Comparison of ENCODE assay signal across 14 cellular contexts in the genomic region with DNA sequence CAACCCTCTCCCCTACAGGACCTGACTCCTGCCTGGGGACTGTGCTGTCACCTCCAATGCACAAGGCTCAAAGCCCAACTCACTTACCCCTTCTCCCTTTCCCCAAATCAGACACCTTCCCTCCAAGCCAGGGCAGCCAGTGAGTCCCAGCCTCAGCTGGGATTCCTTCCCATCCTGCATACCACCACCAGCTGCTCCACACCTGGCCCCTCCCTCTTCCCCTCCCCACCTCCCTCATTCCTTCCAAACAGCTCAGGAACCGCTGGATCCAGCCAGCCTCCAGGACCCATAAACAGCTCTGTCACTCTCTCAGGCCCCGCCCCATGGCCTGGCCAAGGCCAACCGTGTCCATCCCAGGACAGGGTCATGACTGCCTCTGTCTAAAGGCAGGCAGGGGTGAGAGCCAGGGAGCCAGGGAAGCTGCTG. TPM values are rescaled to one million over a fixed set of nuclear protein-coding genes. Genes with fewer than 3 reads are reported as not detected.
DNase-seq lines count a peak whose midpoint lies in the region; ATAC-seq, FAIRE-seq and TF ChIP-seq lines count a peak whose summit lies in the region.
"Had no signal": no experiment of that assay in that cellular context is flagged by ENCODE, and none has a peak within 500 bp of the region (broad histone marks: within the 10 kb centered on the region; RNA-seq: fewer than 3 reads in every experiment).

No MANE protein-coding gene starts in this region.

- H3K27ac ChIP-seq in IMR-90 (ENCODE audit: insufficient read depth, low read length) (no peak overlapping the region), HepG2 (ENCODE audit: extremely low read length, insufficient read depth, low read length) (no peak overlapping the region)
- H3K27ac ChIP-seq: cardiac muscle cell had no signal

- H4K91ac ChIP-seq in IMR-90 (ENCODE audit: insufficient read depth, low read depth, low read length) = no peak overlapping the region; the same call in 1 of the 2 replicates

- peak overlapping the region; percentile 32 for H2AFZ ChIP-seq in IMR-90 (replicated peaks; ENCODE audit: low read length, poor library complexity)
- H2AFZ ChIP-seq in HepG2 (ENCODE audit: low read length) = no peak overlapping the region

- no peak overlapping the region for H2BK15ac ChIP-seq in IMR-90 (ENCODE audit: low read depth, low read length)

- TF ChIP-seq POLR2A in IMR-90 (IDR thresholded peaks at IDR 0.05; ENCODE audit: low read depth, low read length) = no peak
- no peak for TF ChIP-seq POLR2A in HepG2 (IDR thresholded peaks at IDR 0.05; ENCODE audit: insufficient read depth in 1 of 2, low read depth in 2 of 2, low read length in 2 of 2)

- H3K36me3 Mint-ChIP-seq in MCF 10A (ENCODE audit: insufficient read depth, unreplicated experiment) (peaks cover 13% of the 10 kb centered on the region), endothelial cell (ENCODE audit: low read depth, unreplicated experiment) (no peaks in the 10 kb centered on the region)

- H3K79me1 ChIP-seq in IMR-90 (ENCODE audit: low read depth in 1 of 2, low read length in 2 of 2) = peaks cover 9 to 37% of the 10 kb centered on the region in 2 experiments

- peaks cover 38% of the 10 kb centered on the region for H3K4me1 Mint-ChIP-seq in MCF 10A (ENCODE audit: insufficient read depth, unreplicated experiment)
- peaks cover 18% of the 10 kb centered on the region for H3K4me1 Mint-ChIP-seq in endothelial cell (ENCODE audit: unreplicated experiment)

- no peak for TF ChIP-seq EP300 in HepG2 (IDR thresholded peaks at IDR 0.05; ENCODE audit: low read depth in 2 of 2, low read length in 2 of 2)
- no peak for TF ChIP-seq EP300 in HepG2 (CRISPR knock-in tag; IDR thresholded peaks at IDR 0.05; ENCODE audit: borderline replicate concordance)

- H3K36me3 ChIP-seq in IMR-90 (ENCODE audit: control insufficient read depth, insufficient read depth, low read length) (no peaks in the 10 kb centered on the region; the same call in 1 of the 2 replicates), HepG2 (replicated peaks in 1 of 2; ENCODE audit: control insufficient read depth in 1 of 2, insufficient read depth in 2 of 2, low read length in 2 of 2) (peaks cover 0 to 3% of the 10 kb centered on the region in 2 experiments; a peak in 3 of 5 replicates)
- H3K36me3 ChIP-seq: cardiac muscle cell had no signal

- H3K14ac ChIP-seq in IMR-90 (replicated peaks; ENCODE audit: low read depth, low read length) = no peak overlapping the region

- in situ Hi-C loops in IMR-90 (cut with MboI; ENCODE audit: low sequenced_read_pairs) (no loop called here), HepG2 (cut with HindIII; ENCODE audit: extremely low pct_ligation_motif_present, low pct_unique_long_range_greater_than_20kb) (loop anchor here (5.0 kb wide), 1 partner anchor 50 kb away; no protein-coding TSS in a partner anchor)

- 0 out of 2 replicates have a peak overlapping the region, but pooled peaks have one; percentile 1 for H2AK5ac ChIP-seq in IMR-90 (ENCODE audit: low read depth, low read length)

- H4K20me1 ChIP-seq in IMR-90 (ENCODE audit: insufficient read depth, low read length) (peaks cover 4% of the 10 kb centered on the region; the same call in 1 of the 2 replicates), HepG2 (ENCODE audit: insufficient read depth, low read length) (no peaks in the 10 kb centered on the region)

- H2BK20ac ChIP-seq in IMR-90 (ENCODE audit: low read depth, low read length) = no peak overlapping the region

- H3K56ac ChIP-seq in IMR-90 (ENCODE audit: extremely low read depth, insufficient read depth, low read length) = no peak overlapping the region

- H3K9ac ChIP-seq in IMR-90 (ENCODE audit: low read depth, low read length) (no peak overlapping the region), HepG2 (ENCODE audit: insufficient read depth, low read depth, low read length) (no peak overlapping the region)

- H2BK120ac ChIP-seq in IMR-90 (ENCODE audit: low read depth, low read length) = no peak overlapping the region

- H2AK9ac ChIP-seq in IMR-90 (replicated peaks; ENCODE audit: low read depth, low read length, poor library complexity) = peak overlapping the region; percentile 55

- H3K4me3 Mint-ChIP-seq in MCF 10A (ENCODE audit: unreplicated experiment) (no peak overlapping the region), endothelial cell (ENCODE audit: unreplicated experiment) (no peak overlapping the region)
- H3K4me3 Mint-ChIP-seq: B cell had no signal

- no peak overlapping the region for H4K5ac ChIP-seq in IMR-90 (ENCODE audit: low read depth, low read length)

- intact Hi-C loops in IMR-90 (cut with micrococcal nuclease) (no loop called here), MCF 10A (cut with micrococcal nuclease) (no loop called here), HepG2 (cut with micrococcal nuclease; ENCODE audit: unreplicated experiment) (loop anchor here (1.0 kb wide), 1 partner anchor 26 kb away; no protein-coding TSS in a partner anchor), Right ventricle myocardium superior (cut with DNase I) (no loop called here)

- H3K27ac Mint-ChIP-seq in MCF 10A (ENCODE audit: low read depth, unreplicated experiment) (peak overlapping the region; percentile 46), endothelial cell (ENCODE audit: unreplicated experiment) (no peak overlapping the region)
- H3K27ac Mint-ChIP-seq: B cell had no signal

- WGBS in IMR-90 (ENCODE audit: extremely low coverage in 2 of 2, insufficient read length in 1 of 2), 2 experiments = no CpG with 5 or more reads among the region's 3 CpGs
- WGBS in HepG2 (ENCODE audit: low lambda C conversion rate) = 31% methylated on average over 3 of the region's 3 CpGs

- no TSS peak for BruUV-seq in IMR-90 (replicated peaks; lab: Mats Ljungman, UMichigan)
- BruUV-seq in MCF 10A (replicated peaks; lab: Mats Ljungman, UMichigan) = no TSS peak
- no TSS peak for BruUV-seq in HepG2 (replicated peaks; lab: Mats Ljungman, UMichigan)

- no peak overlapping the region for H2BK5ac ChIP-seq in IMR-90 (ENCODE audit: low read depth, low read length, poor library complexity, severe bottlenecking)

- H3K4me3 ChIP-seq in IMR-90 (ENCODE audit: insufficient read depth, low read depth, low read length) (no peak overlapping the region), HepG2 (replicated peaks in 1 of 3; ENCODE audit: insufficient read depth in 1 of 3, low read depth in 2 of 3, low read length in 3 of 3) (no peak overlapping the region; a peak in 1 of 6 replicates)
- H3K4me3 ChIP-seq: cardiac muscle cell had no signal

- H3K27me3 ChIP-seq in IMR-90 (ENCODE audit: control insufficient read depth, insufficient read depth, low read length) (no peaks in the 10 kb centered on the region), HepG2 (ENCODE audit: control insufficient read depth in 1 of 2, insufficient read depth in 2 of 2, low read length in 2 of 2) (no peaks in the 10 kb centered on the region)
- H3K27me3 ChIP-seq: cardiac muscle cell had no signal

- TF ChIP-seq RAD21 in IMR-90 (IDR thresholded peaks at IDR 0.05; ENCODE audit: low read length) (no peak), HepG2 (CRISPR knock-in tag; IDR thresholded peaks at IDR 0.05) (no peak)

- H3K9me1 ChIP-seq in IMR-90 (ENCODE audit: insufficient read depth, low read length) = peaks cover 4% of the 10 kb centered on the region; the same call in 1 of the 2 replicates

- H3K27me3 Mint-ChIP-seq in MCF 10A (ENCODE audit: insufficient read depth, unreplicated experiment) = no peaks in the 10 kb centered on the region
- H3K27me3 Mint-ChIP-seq in endothelial cell (ENCODE audit: unreplicated experiment) = peaks cover 15% of the 10 kb centered on the region
- H3K27me3 Mint-ChIP-seq: B cell had no signal

- CTCF ChIA-PET in IMR-90 (lab: Yijun Ruan, JAX) = no interaction called here
- CTCF ChIA-PET in MCF 10A (lab: Yijun Ruan, JAX) = interaction anchor here (0.5 to 2.4 kb wide), 3 partner anchors 10 to 105 kb away, joined by 3 to 12 read pairs (median 3); no protein-coding TSS in a partner anchor
- CTCF ChIA-PET in HepG2 (lab: Yijun Ruan, JAX; ENCODE audit: low intra/inter-chr PET ratio, low total read pairs) = no interaction called here

- dilution Hi-C loops in IMR-90 (cut with HindIII; ENCODE audit: low sequenced_read_pairs, unreplicated experiment) = no loop called here

- no peak overlapping the region for H3K23ac ChIP-seq in IMR-90 (ENCODE audit: low read depth, low read length)

- no peaks in the 10 kb centered on the region for H3K9me3 ChIP-seq in IMR-90 (ENCODE audit: control insufficient read depth, insufficient read depth, low read length)
- H3K9me3 ChIP-seq in HepG2 (ENCODE audit: low read length) = no peaks in the 10 kb centered on the region

- no peak overlapping the region for H3K18ac ChIP-seq in IMR-90 (ENCODE audit: low read depth, low read length)

- DNase-seq in ELF-1 (ENCODE audit: low read depth, low spot score) (peak; percentile 95), IMR-90 (no peak), MCF 10A (ENCODE audit: unreplicated experiment) (no peak), HepG2 (ENCODE audit: low spot score) (peak; percentile 73), Right ventricle myocardium superior (no peak), germinal center (ENCODE audit: low spot score) (no peak), endothelial cell (ENCODE audit: low spot score) (no peak)
- DNase-seq: activated naive CD4-positive, alpha-beta T cell treated with anti-CD3 and anti-CD28 coated beads, Interleukin-2, amount 50 U/mL, for 16 hours had no signal

- H3K9me3 Mint-ChIP-seq in MCF 10A (ENCODE audit: unreplicated experiment) = no peaks in the 10 kb centered on the region
- H3K9me3 Mint-ChIP-seq in endothelial cell (ENCODE audit: unreplicated experiment) = no peaks in the 10 kb centered on the region

- H3K4me2 ChIP-seq in IMR-90 (ENCODE audit: low read depth, low read length) (no peak overlapping the region), HepG2 (ENCODE audit: low read depth, low read length) (no peak overlapping the region)

- H3K4me1 ChIP-seq in IMR-90 (ENCODE audit: control insufficient read depth, insufficient read depth, low read length) = peaks cover 6% of the 10 kb centered on the region
- H3K4me1 ChIP-seq in HepG2 (ENCODE audit: insufficient read depth, low read length) = peaks cover 56% of the 10 kb centered on the region

- no peak overlapping the region for H4K8ac ChIP-seq in IMR-90 (ENCODE audit: low read depth in 2 of 2, low read length in 2 of 2)

- no peak overlapping the region for H3K4ac ChIP-seq in IMR-90 (ENCODE audit: low read depth, low read length)

- peaks cover 6% of the 10 kb centered on the region for H3K79me2 ChIP-seq in HepG2 (ENCODE audit: insufficient read depth, low read length)

- no peak for TF ChIP-seq CTCF in IMR-90 (conservative IDR thresholded peaks at IDR 0.05; ENCODE audit: low read depth, low read length)
- no peak for TF ChIP-seq CTCF in MCF 10A (IDR thresholded peaks at IDR 0.05; ENCODE audit: unreplicated experiment)
- TF ChIP-seq CTCF in HepG2 (CRISPR knock-in tag; IDR thresholded peaks at IDR 0.05) = no peak
- TF ChIP-seq CTCF in endothelial cell (IDR thresholded peaks at IDR 0.05; ENCODE audit: unreplicated experiment) = no peak

- no peak for ATAC-seq in IMR-90 (ENCODE audit: low read depth)
- ATAC-seq in HepG2 = peak; percentile 73
- no peak for ATAC-seq in Right ventricle myocardium superior (ENCODE audit: poor library complexity)
- no peak for ATAC-seq in HG02852 (IDR thresholded peaks at IDR 0.05; ENCODE audit: unreplicated experiment)
- ATAC-seq: SK-N-SH treated with all-trans-retinoic acid at 6 μM for 48 hours had no signal

- POLR2A ChIA-PET in IMR-90 (lab: Charles Lee; ENCODE audit: unreplicated experiment) = no interaction called here
- POLR2A ChIA-PET in MCF 10A (lab: Yijun Ruan, JAX) = interaction anchor here (0.6 to 1.1 kb wide), 3 partner anchors 57 to 71 kb away, joined by 3 read pairs; no protein-coding TSS in a partner anchor
- POLR2A ChIA-PET in HepG2 (lab: Yijun Ruan, JAX) = interaction anchor here (1.1 to 3.0 kb wide), 3 partner anchors 8 to 41 kb away, joined by 3 to 24 read pairs (median 4); partner anchors contain the start of gene ACOT7

- peak; percentile 21 for FAIRE-seq in HepG2 (lab: Jason Lieb, UNC)
- FAIRE-seq: frontal cortex, HTR-8/SVneo had no signal

RNA-seq across cellular contexts. Expression of gene ACOT7, which starts 41.4 kb away (rescaled TPM):
- 48.9 and 51.6 TPM in 2 replicates for total RNA-seq in IMR-90 (2012; rRNA removed)
- polyA plus RNA-seq in IMR-90 (2012; rRNA removed) = 242 and 271 TPM in 2 replicates
- 291 and 311 TPM in 2 replicates for polyA plus RNA-seq in IMR-90 (2012; cell fraction: cytosol; rRNA removed)
- 66.2 and 158 TPM in 2 replicates for polyA plus RNA-seq in IMR-90 (2012; cell fraction: nucleus; rRNA removed; ENCODE audit: low replicate concordance)
- total RNA-seq in MCF 10A (2022) = 110 and 117 TPM in 2 replicates
- 33.0 and 43.2 TPM in 2 replicates for total RNA-seq in HepG2 (2016; rRNA removed; fragmentation: Illumina TruSeq; extraction: Trizol)
- total RNA-seq in HepG2 (2016; cell fraction: cytosol; rRNA removed; fragmentation: Illumina TruSeq; extraction: Trizol; ENCODE audit: low read depth) = 11.5 and 12.1 TPM in 2 replicates
- 34.5 and 39.6 TPM in 2 replicates for total RNA-seq in HepG2 (2016; cell fraction: insoluble cytoplasmic fraction; rRNA removed; fragmentation: Illumina TruSeq; extraction: Trizol)
- total RNA-seq in HepG2 (2016; cell fraction: membrane; rRNA removed; fragmentation: Illumina TruSeq; extraction: Trizol) = 19.5 and 22.7 TPM in 2 replicates
- 16.0 and 18.3 TPM in 2 replicates for total RNA-seq in HepG2 (2016; cell fraction: nucleus; rRNA removed; fragmentation: Illumina TruSeq; extraction: Trizol)
- 47.6 and 55.8 TPM in 2 replicates for polyA plus RNA-seq in HepG2 (2011; rRNA removed)
- polyA plus RNA-seq in HepG2 (2011; cell fraction: cytosol; rRNA removed) = 41.0 and 59.2 TPM in 2 replicates
- polyA plus RNA-seq in HepG2 (2011; cell fraction: nucleus; rRNA removed) = 29.4 and 30.1 TPM in 2 replicates
- 30.1 and 36.4 TPM in 2 replicates for polyA plus RNA-seq in HepG2 (2012)
- 25.5 and 27.1 TPM in 2 replicates for polyA plus RNA-seq in HepG2 (2016; cell fraction: cytosol; fragmentation: Illumina TruSeq; extraction: Trizol; ENCODE audit: low read depth)
- polyA plus RNA-seq in HepG2 (2016; cell fraction: insoluble cytoplasmic fraction; fragmentation: Illumina TruSeq; extraction: Trizol; ENCODE audit: low read depth) = 80.5 and 96.2 TPM in 2 replicates
- polyA plus RNA-seq in HepG2 (2016; cell fraction: membrane; fragmentation: Illumina TruSeq; extraction: Trizol; ENCODE audit: low read depth) = 36.8 and 37.9 TPM in 2 replicates
- 47.6 and 48.4 TPM in 2 replicates for polyA plus RNA-seq in HepG2 (2016; cell fraction: nucleus; fragmentation: Illumina TruSeq; extraction: Trizol; ENCODE audit: insufficient read depth, low read depth)
- 55.4 and 66.9 TPM in 2 replicates for polyA minus RNA-seq in HepG2 (2011; rRNA and poly(A)+ RNA removed; ENCODE audit: low replicate concordance)
- 14.3 and 18.7 TPM in 2 replicates for polyA minus RNA-seq in HepG2 (2011; cell fraction: cytosol; rRNA and poly(A)+ RNA removed)
- 8.0 and 8.6 TPM in 2 replicates for polyA minus RNA-seq in HepG2 (2011; cell fraction: nucleus; rRNA and poly(A)+ RNA removed)
- 8.5 TPM for total RNA-seq in Right ventricle myocardium superior
- 35.1 TPM for total RNA-seq in endothelial cell (ENCODE audit: unreplicated experiment)

Comparison
In these comparisons a context has a peak if more than half of its experiments do, and no peak if none do; other contexts are left out.
1. DNase-seq: peak in ELF-1 (single experiment) and HepG2 (single experiment); none in IMR-90 (single experiment), MCF 10A (single experiment), Right ventricle myocardium superior (single experiment), germinal center (single experiment) and endothelial cell (single experiment).